ENCODE assay signal across 18 cellular contexts in genomic region chr10:90923111-90923731, GRCh38. TPM values are rescaled to one million over a fixed set of nuclear protein-coding genes. Genes with fewer than 3 reads are reported as not detected.
"Had no signal": no experiment of that assay in that cellular context is flagged by ENCODE, and none has a peak within 500 bp of the region (broad histone marks: within the 10 kb centered on the region; RNA-seq: fewer than 3 reads in every experiment).

No MANE protein-coding gene starts in this region.

- H3K27ac Mint-ChIP-seq: memory B cell, naive B cell, type B pancreatic cell had no signal

- H3K9ac ChIP-seq: parathyroid adenoma had no signal

- H3K36me3 Mint-ChIP-seq: memory B cell, naive B cell, type B pancreatic cell had no signal

- H3K4me3 ChIP-seq: dorsolateral prefrontal cortex, heart right ventricle, left lung, lower lobe of right lung, smooth muscle cell had no signal

- DNase-seq: cortex of kidney; dorsolateral prefrontal cortex; effector CD8-positive, alpha-beta T cell; heart right ventricle; hypothalamus; islet precursor cell; left lung; lower lobe of right lung; midbrain; naive B cell; stimulated activated CD4-positive, alpha-beta T cell treated with anti-CD3 and anti-CD28 coated beads, Interleukin-2, amount 100 ng/mL, for 48 hours; stimulated activated naive CD4-positive, alpha-beta T cell treated with Interleukin-2 at 50 U/mL for 16 hours had no signal

- H3K27me3 ChIP-seq: heart right ventricle, left lung had no signal

- H3K9me3 Mint-ChIP-seq: memory B cell, naive B cell, nephron, type B pancreatic cell had no signal

- H3K4me2 ChIP-seq: smooth muscle cell had no signal

- H3K36me3 ChIP-seq: left lung, lower lobe of right lung had no signal

- H3K4me3 Mint-ChIP-seq: memory B cell, naive B cell, nephron, type B pancreatic cell had no signal

- H3K4me1 Mint-ChIP-seq: memory B cell, naive B cell had no signal

- H3K9me3 ChIP-seq: heart right ventricle, left lung, lower lobe of right lung had no signal

- H3K79me2 ChIP-seq: parathyroid adenoma had no signal

- H3K4me1 ChIP-seq: left lung, lower lobe of right lung, parathyroid adenoma had no signal

- ATAC-seq: heart right ventricle, left lung, lower lobe of right lung had no signal

- H3K27ac ChIP-seq: dorsolateral prefrontal cortex, left lung, lower lobe of right lung, parathyroid adenoma had no signal

- H2AFZ ChIP-seq: parathyroid adenoma had no signal

RNA-seq across cellular contexts. Expression of gene ANKRD1, which starts 2.3 kb away (rescaled TPM):
- total RNA-seq: frontal cortex had no signal
